ENCODE assay signal across 15 cellular contexts in the genomic region with DNA sequence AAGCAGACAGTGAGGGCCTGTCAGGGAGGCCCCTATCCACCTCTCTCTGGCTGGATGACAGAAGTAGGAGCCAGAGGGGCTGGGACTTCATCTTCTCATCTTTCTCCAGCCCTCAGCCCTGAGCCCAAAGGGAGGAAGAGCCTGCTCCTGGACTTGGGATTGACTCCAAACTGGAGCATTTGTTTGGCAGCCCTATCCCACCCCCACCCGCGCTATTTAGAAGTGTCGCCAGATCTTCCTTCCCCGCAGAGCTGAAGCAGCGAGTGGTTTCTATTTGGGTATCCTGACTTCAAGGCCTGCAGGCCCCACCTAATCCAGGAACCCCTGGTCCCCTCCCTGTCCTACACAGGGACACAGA. TPM values are rescaled to one million over a fixed set of nuclear protein-coding genes. Genes with fewer than 3 reads are reported as not detected.
A peak's percentile ranks its signal among the peaks of the same experiment; 100 is the strongest.
DNase-seq lines count a peak whose midpoint lies in the region; ATAC-seq and TF ChIP-seq lines count a peak whose summit lies in the region.
"Had no signal": no experiment of that assay in that cellular context is flagged by ENCODE, and none has a peak within 500 bp of the region (broad histone marks: within the 10 kb centered on the region; RNA-seq: fewer than 3 reads in every experiment).

No MANE protein-coding gene starts in this region.

- no peak for TF ChIP-seq CTCF in hepatocyte (IDR thresholded peaks at IDR 0.05; ENCODE audit: poor library complexity)

- no peaks in the 10 kb centered on the region for H4K20me1 ChIP-seq in BLaER1
- no peaks in the 10 kb centered on the region for H4K20me1 ChIP-seq in hepatocyte (ENCODE audit: insufficient read depth, poor library complexity, severe bottlenecking)

- H3K27ac ChIP-seq in BLaER1, result peak overlapping the region; percentile 60
- peak overlapping the region; percentile 86 for H3K27ac ChIP-seq in hepatocyte
- peak overlapping the region; percentile 88 for H3K27ac ChIP-seq in rectal smooth muscle tissue (ENCODE audit: low read depth, low read length)
- H3K27ac ChIP-seq: KMS-11, SK-N-MC had no signal

- 74% methylated on average over 5 of the region's 5 CpGs for WGBS in hepatocyte (ENCODE audit: low lambda C conversion rate, missing lambda C conversion rate)

- H3K4me1 ChIP-seq in BLaER1, result peaks cover 88% of the 10 kb centered on the region
- H3K4me1 ChIP-seq in hepatocyte (ENCODE audit: insufficient read depth), result peaks cover 55% of the 10 kb centered on the region
- peaks cover 45% of the 10 kb centered on the region for H3K4me1 ChIP-seq in rectal smooth muscle tissue (ENCODE audit: control insufficient read depth, insufficient read depth, low read length)

- ATAC-seq in GM21529 (IDR thresholded peaks at IDR 0.05; ENCODE audit: unreplicated experiment), result no peak
- ATAC-seq: activated CD8-positive, alpha-beta T cell treated with anti-CD3 and anti-CD28 coated beads for 36 hours had no signal

- H3K4me2 ChIP-seq in BLaER1 (peak overlapping the region; percentile 91), hepatocyte (peak overlapping the region; percentile 19)
- H3K4me2 ChIP-seq: A549, KMS-11 had no signal

- no peaks in the 10 kb centered on the region for H3K9me2 ChIP-seq in hepatocyte (replicated peaks; ENCODE audit: insufficient read depth)

- H3K27me3 ChIP-seq in BLaER1, result no peaks in the 10 kb centered on the region
- no peaks in the 10 kb centered on the region for H3K27me3 ChIP-seq in hepatocyte
- no peaks in the 10 kb centered on the region for H3K27me3 ChIP-seq in rectal smooth muscle tissue (ENCODE audit: control insufficient read depth, insufficient read depth, low read length)
- H3K27me3 ChIP-seq: right lobe of liver had no signal

- no peaks in the 10 kb centered on the region for H3K79me2 ChIP-seq in hepatocyte

- H2AFZ ChIP-seq in hepatocyte, result no peak overlapping the region

- H3K36me3 ChIP-seq in BLaER1, result no peaks in the 10 kb centered on the region
- no peaks in the 10 kb centered on the region for H3K36me3 ChIP-seq in hepatocyte (replicated peaks; ENCODE audit: insufficient read depth, low read depth)
- no peaks in the 10 kb centered on the region for H3K36me3 ChIP-seq in rectal smooth muscle tissue (ENCODE audit: control insufficient read depth, insufficient read depth, low read length)
- H3K36me3 ChIP-seq: right lobe of liver had no signal

- peak overlapping the region; percentile 53; the same call in 1 of the 2 replicates for H3K9ac ChIP-seq in BLaER1
- no peak overlapping the region for H3K9ac ChIP-seq in rectal smooth muscle tissue (ENCODE audit: low read length)
- H3K9ac ChIP-seq: KMS-11 had no signal

- DNase-seq in astrocyte of the hippocampus (ENCODE audit: low read depth, low spot score), result peak; percentile 41
- DNase-seq in hepatocyte (ENCODE audit: low spot score), result peak; percentile 50
- no peak for DNase-seq in kidney glomerular epithelial cell (lab: John Stamatoyannopoulos, UW)
- no peak for DNase-seq in T-helper 2 cell
- DNase-seq in SKM-1 treated with dmso at 0.1 percent for 144 hours (lab: John Stamatoyannopoulos, UW; ENCODE audit: unreplicated experiment), result no peak
- DNase-seq: activated CD8-positive, alpha-beta T cell treated with anti-CD3 and anti-CD28 coated beads for 36 hours; activated naive CD4-positive, alpha-beta T cell treated with anti-CD3 and anti-CD28 coated beads, Interleukin-2, amount 10 ng/mL, durations not matched to agents 7 days and 5 days; NCI-H2171 treated with DMSO at 0.1 percent for 48 hours; right lobe of liver had no signal

- H3K4me3 ChIP-seq in BLaER1 (no peak overlapping the region), hepatocyte (no peak overlapping the region), rectal smooth muscle tissue (ENCODE audit: low read length) (no peak overlapping the region)
- H3K4me3 ChIP-seq: A549, right lobe of liver, SK-N-MC had no signal

- H3K9me3 ChIP-seq in BLaER1 (no peaks in the 10 kb centered on the region), hepatocyte (ENCODE audit: low read depth) (no peaks in the 10 kb centered on the region)
- H3K9me3 ChIP-seq: A549, right lobe of liver had no signal

RNA-seq across cellular contexts. Expression of a gene that starts 9.6 kb away (rescaled TPM):
- 7.9 and 13.8 TPM in 2 replicates for total RNA-seq in hepatocyte
- polyA plus RNA-seq in hepatocyte, result 3.6 and 4.8 TPM in 2 replicates
- total RNA-seq: activated CD8-positive, alpha-beta T cell treated with anti-CD3 and anti-CD28 coated beads for 36 hours had no signal

RNA-seq across cellular contexts. Expression of a gene that starts 25.7 kb away (rescaled TPM):
- 0.03 and 0.84 TPM in 2 replicates for total RNA-seq in hepatocyte
- not detected in 2 replicates for polyA plus RNA-seq in hepatocyte
- total RNA-seq: activated CD8-positive, alpha-beta T cell treated with anti-CD3 and anti-CD28 coated beads for 36 hours; right lobe of liver had no signal
- polyA plus RNA-seq: A549 had no signal

RNA-seq across cellular contexts. Expression of a gene that starts 37.8 kb away (rescaled TPM):
- 54.5 and 93.5 TPM in 2 replicates for total RNA-seq in hepatocyte
- polyA plus RNA-seq in hepatocyte, result 171 and 195 TPM in 2 replicates

RNA-seq across cellular contexts. Expression of a gene that starts 48.4 kb away (rescaled TPM):
- total RNA-seq in hepatocyte, result not detected in 2 replicates
- polyA plus RNA-seq in hepatocyte, result not detected in 2 replicates
- total RNA-seq: activated CD8-positive, alpha-beta T cell treated with anti-CD3 and anti-CD28 coated beads for 36 hours; right lobe of liver had no signal

Comparison
In these comparisons a context has a peak if more than half of its experiments do, and no peak if none do; other contexts are left out.
1. DNase-seq: peak in astrocyte of the hippocampus (single experiment) and hepatocyte (single experiment); none in kidney glomerular epithelial cell (single experiment), T-helper 2 cell (0 of 5) and SKM-1 treated with dmso at 0.1 percent for 144 hours (single experiment).
2. Peak in every context shown above with its lines, with median percentiles within 50 percentile points of each other: H3K27ac ChIP-seq.